15 cellular contexts compared by ENCODE assay signal in the genomic region with DNA sequence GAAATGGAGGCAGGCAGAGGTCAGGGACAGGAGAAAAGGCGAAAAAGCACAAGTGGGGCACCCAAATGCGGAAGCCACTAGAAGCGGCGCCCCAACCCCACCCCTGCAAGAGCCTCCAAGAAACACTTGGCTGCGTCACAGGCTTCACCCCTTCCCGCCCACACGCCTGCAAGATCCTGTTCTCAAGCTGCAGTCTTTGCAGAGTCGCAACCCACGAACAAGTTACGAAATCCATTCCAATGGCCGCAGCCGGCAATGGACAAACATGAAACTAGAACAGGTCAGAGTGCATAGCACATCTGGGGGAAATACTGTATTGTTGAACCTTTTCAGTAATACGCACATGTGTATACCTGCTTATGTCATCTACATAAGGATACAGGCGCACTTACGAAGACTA.
A peak's percentile ranks its signal among the peaks of the same experiment; 100 is the strongest.
DNase-seq lines count a peak whose midpoint lies in the region; ATAC-seq, FAIRE-seq and TF ChIP-seq lines count a peak whose summit lies in the region.
"Had no signal": no experiment of that assay in that cellular context is flagged by ENCODE, and none has a peak within 500 bp of the region (broad histone marks: within the 10 kb centered on the region; RNA-seq: fewer than 3 reads in every experiment).

No MANE protein-coding gene starts in this region.

- H3K4me3 ChIP-seq in choroid plexus epithelial cell (ENCODE audit: low read depth, low read length) (no peak overlapping the region), kidney (ENCODE audit: low read length in 2 of 2) (no peak overlapping the region)
- H3K4me3 ChIP-seq: SJCRH30 had no signal

- no peak overlapping the region for H3K4me3 Mint-ChIP-seq in progenitor cell of endocrine pancreas (ENCODE audit: low read depth)
- H3K4me3 Mint-ChIP-seq: activated T-helper 1 cell treated with anti-CD3 and anti-CD28 coated beads, Interleukin-12 subunit alpha, Interleukin-12 subunit beta, Interleukin-2, Interleukin-4 antibody, amounts not matched to agents 30 ng/mL and 10 ng/mL and 1 ng/mL, durations not matched to agents 14 hours and 24 hours and 36 hours; central memory CD8-positive, alpha-beta T cell; stimulated activated effector memory CD8-positive, alpha-beta T cell treated with anti-CD3 and anti-CD28 coated beads, Interleukin-12 subunit alpha, Interleukin-12 subunit beta, amount 100 ng/mL, for 72 hours had no signal

- H3K4me1 Mint-ChIP-seq in progenitor cell of endocrine pancreas (ENCODE audit: low read depth) = peaks cover 12% of the 10 kb centered on the region
- H3K4me1 Mint-ChIP-seq: central memory CD8-positive, alpha-beta T cell; stimulated activated effector memory CD8-positive, alpha-beta T cell treated with anti-CD3 and anti-CD28 coated beads, Interleukin-12 subunit alpha, Interleukin-12 subunit beta, amount 100 ng/mL, for 72 hours had no signal

- no peaks in the 10 kb centered on the region for H3K9me3 ChIP-seq in kidney (ENCODE audit: control insufficient read depth in 1 of 2, low read length in 2 of 2)
- H3K9me3 ChIP-seq: SJCRH30 had no signal

- DNase-seq in HuH-7 (ENCODE audit: low spot score) (peak; percentile 37), choroid plexus epithelial cell (ENCODE audit: low read depth) (peak; percentile 78), kidney (peak; percentile 83), progenitor cell of endocrine pancreas (ENCODE audit: low spot score, unreplicated experiment) (no peak), AG20443 (ENCODE audit: low spot score) (no peak)
- DNase-seq in activated naive CD4-positive, alpha-beta T cell treated with anti-CD3 and anti-CD28 coated beads, Interleukin-2, amount 50 U/mL, for 72 hours (ENCODE audit: low spot score in 2 of 2) = no peak
- DNase-seq: EL; KG1; SJCRH30; stimulated activated CD4-positive, alpha-beta T cell treated with anti-CD3 and anti-CD28 coated beads, Interleukin-15, amount 100 ng/mL, for 24 hours had no signal

- FAIRE-seq in kidney (lab: Jason Lieb, UNC) = no peak

- H3K27ac ChIP-seq in kidney (ENCODE audit: low read depth in 2 of 2, low read length in 2 of 2) = no peak overlapping the region
- H3K27ac ChIP-seq: SJCRH30 had no signal

- H3K9me3 Mint-ChIP-seq in progenitor cell of endocrine pancreas (ENCODE audit: low read depth) = peaks cover 4% of the 10 kb centered on the region
- H3K9me3 Mint-ChIP-seq in activated naive CD4-positive, alpha-beta T cell treated with anti-CD3 and anti-CD28 coated beads, Interleukin-2, amount 50 U/mL, for 72 hours = peaks cover 7 to 9% of the 10 kb centered on the region in 2 donors
- H3K9me3 Mint-ChIP-seq: activated T-helper 1 cell treated with anti-CD3 and anti-CD28 coated beads, Interleukin-12 subunit alpha, Interleukin-12 subunit beta, Interleukin-2, Interleukin-4 antibody, amounts not matched to agents 30 ng/mL and 10 ng/mL and 1 ng/mL, durations not matched to agents 14 hours and 24 hours and 36 hours; central memory CD8-positive, alpha-beta T cell; stimulated activated effector memory CD8-positive, alpha-beta T cell treated with anti-CD3 and anti-CD28 coated beads, Interleukin-12 subunit alpha, Interleukin-12 subunit beta, amount 100 ng/mL, for 72 hours had no signal

- intact Hi-C loops in kidney (cut with DNase I) = no loop called here

- H3K36me3 ChIP-seq in kidney (ENCODE audit: control insufficient read depth in 1 of 2, insufficient read depth in 2 of 2, low read length in 2 of 2) = no peaks in the 10 kb centered on the region
- H3K36me3 ChIP-seq: SJCRH30 had no signal

- peak overlapping the region; percentile 49 for H3K27ac Mint-ChIP-seq in progenitor cell of endocrine pancreas
- no peak overlapping the region for H3K27ac Mint-ChIP-seq in activated naive CD4-positive, alpha-beta T cell treated with anti-CD3 and anti-CD28 coated beads, Interleukin-2, amount 50 U/mL, for 72 hours
- H3K27ac Mint-ChIP-seq: activated T-helper 1 cell treated with anti-CD3 and anti-CD28 coated beads, Interleukin-12 subunit alpha, Interleukin-12 subunit beta, Interleukin-2, Interleukin-4 antibody, amounts not matched to agents 30 ng/mL and 10 ng/mL and 1 ng/mL, durations not matched to agents 14 hours and 24 hours and 36 hours; stimulated activated effector memory CD8-positive, alpha-beta T cell treated with anti-CD3 and anti-CD28 coated beads, Interleukin-12 subunit alpha, Interleukin-12 subunit beta, amount 100 ng/mL, for 72 hours had no signal

- peaks cover 4% of the 10 kb centered on the region for H3K27me3 Mint-ChIP-seq in progenitor cell of endocrine pancreas

- TF ChIP-seq CTCF in choroid plexus epithelial cell (conservative IDR thresholded peaks at IDR 0.05; ENCODE audit: low read depth, low read length) (no peak), kidney (IDR thresholded peaks at IDR 0.05; ENCODE audit: borderline replicate concordance, extremely low read depth, insufficient read depth) (no peak), progenitor cell of endocrine pancreas (IDR thresholded peaks at IDR 0.05; ENCODE audit: unreplicated experiment) (no peak)

- H3K4me1 ChIP-seq in kidney (ENCODE audit: control insufficient read depth in 1 of 2, insufficient read depth in 1 of 2, low read depth in 1 of 2, low read length in 2 of 2) = peaks cover 0 to 3% of the 10 kb centered on the region in 2 donors
- H3K4me1 ChIP-seq: SJCRH30 had no signal

- no peak for ATAC-seq in GM19023 (IDR thresholded peaks at IDR 0.05; ENCODE audit: unreplicated experiment)
- no peak for ATAC-seq in GM19452 (IDR thresholded peaks at IDR 0.05; ENCODE audit: unreplicated experiment)
- ATAC-seq in activated naive CD4-positive, alpha-beta T cell treated with anti-CD3 and anti-CD28 coated beads, Interleukin-2, amount 50 U/mL, for 72 hours = no peak
- ATAC-seq: stimulated activated effector memory CD8-positive, alpha-beta T cell treated with anti-CD3 and anti-CD28 coated beads, Interleukin-12 subunit alpha, Interleukin-12 subunit beta, amount 100 ng/mL, for 72 hours had no signal

- no peaks in the 10 kb centered on the region for H3K36me3 Mint-ChIP-seq in progenitor cell of endocrine pancreas (ENCODE audit: insufficient read depth)
- H3K36me3 Mint-ChIP-seq in activated naive CD4-positive, alpha-beta T cell treated with anti-CD3 and anti-CD28 coated beads, Interleukin-2, amount 50 U/mL, for 72 hours = peaks cover 0 to 5% of the 10 kb centered on the region in 2 donors
- H3K36me3 Mint-ChIP-seq: stimulated activated effector memory CD8-positive, alpha-beta T cell treated with anti-CD3 and anti-CD28 coated beads, Interleukin-12 subunit alpha, Interleukin-12 subunit beta, amount 100 ng/mL, for 72 hours had no signal

- no peak overlapping the region for H3K9ac ChIP-seq in kidney (ENCODE audit: low read length in 2 of 2)

Comparison
In these comparisons a context has a peak if more than half of its experiments do, and no peak if none do; other contexts are left out.
1. DNase-seq: peak in HuH-7 (single experiment), choroid plexus epithelial cell (single experiment) and kidney (single experiment); none in progenitor cell of endocrine pancreas (single experiment), activated naive CD4-positive, alpha-beta T cell treated with anti-CD3 and anti-CD28 coated beads, Interleukin-2, amount 50 U/mL, for 72 hours (0 of 2) and AG20443 (single experiment).